ENCODE assay signal across 12 cellular contexts in the genomic region with DNA sequence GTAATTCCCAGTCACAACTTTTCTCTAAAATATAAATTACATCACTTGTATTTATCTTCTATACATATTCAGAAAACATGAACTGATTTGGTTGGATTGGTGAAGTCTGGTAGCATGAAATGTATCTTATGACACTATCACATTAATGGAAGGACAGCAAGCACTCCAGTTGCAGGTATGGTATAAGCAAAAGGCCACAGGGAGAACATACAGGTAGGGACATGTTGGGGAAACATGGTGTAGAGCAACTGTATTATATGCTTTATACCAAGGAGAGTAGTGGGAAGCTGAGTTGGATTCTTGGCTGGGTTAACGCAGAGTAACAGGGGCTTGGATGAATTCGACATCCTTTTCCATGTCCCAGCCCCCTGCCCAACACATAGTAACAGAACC. TPM values are rescaled to one million over a fixed set of nuclear protein-coding genes. Genes with fewer than 3 reads are reported as not detected.
DNase-seq lines count a peak whose midpoint lies in the region; ATAC-seq and TF ChIP-seq lines count a peak whose summit lies in the region.
"Had no signal": no experiment of that assay in that cellular context is flagged by ENCODE, and none has a peak within 500 bp of the region (broad histone marks: within the 10 kb centered on the region; RNA-seq: fewer than 3 reads in every experiment).

No MANE protein-coding gene starts in this region.

- DNase-seq in activated T-cell treated with anti-CD3 and anti-CD28 coated beads, Interleukin-2, amount 50 U/mL, for 24 hours, result no peak
- DNase-seq in activated T-cell treated with anti-CD3 and anti-CD28 coated beads for 4 hours (no peak), immature natural killer cell (no peak), NCI-H2107 treated with DMSO at 0.1 percent for 48 hours (lab: John Stamatoyannopoulos, UW; ENCODE audit: unreplicated experiment) (no peak), tibial artery (no peak)
- no peak for DNase-seq in activated CD8-positive, alpha-beta T cell treated with anti-CD3 and anti-CD28 coated beads for 36 hours
- DNase-seq: brain microvascular endothelial cell, DMS79 had no signal

- H3K4me3 Mint-ChIP-seq in activated T-cell treated with anti-CD3 and anti-CD28 coated beads, Interleukin-2, amount 50 U/mL, for 24 hours, result no peak overlapping the region
- H3K4me3 Mint-ChIP-seq in activated CD8-positive, alpha-beta T cell treated with anti-CD3 and anti-CD28 coated beads for 36 hours, result no peak overlapping the region
- peak overlapping the region in 4 of 5 donors; percentile 63 to 78 (median 68) for H3K4me3 Mint-ChIP-seq in immature natural killer cell
- no peak overlapping the region for H3K4me3 Mint-ChIP-seq in stimulated activated memory B cell treated with anti-CD40 and anti-IgM and Interleukin-4, amounts not matched to agents 10 μg/mL and 1 μg/mL and 100 μg/mL, for 72 hours

- H3K9me3 ChIP-seq in tibial artery, result no peaks in the 10 kb centered on the region

- no peak for ATAC-seq in activated CD8-positive, alpha-beta T cell treated with anti-CD3 and anti-CD28 coated beads for 36 hours
- ATAC-seq in stimulated activated memory B cell treated with anti-CD40 and anti-IgM and Interleukin-4, amounts not matched to agents 10 μg/mL and 1 μg/mL and 100 μg/mL, for 72 hours, result no peak
- ATAC-seq in HG02884 (IDR thresholded peaks at IDR 0.05; ENCODE audit: unreplicated experiment), result no peak
- ATAC-seq: GM12878, sciatic nerve had no signal

- peak overlapping the region in 1 of 2 donors; percentile 89 for H3K27ac ChIP-seq in tibial artery

- CTCF ChIA-PET in activated CD8-positive, alpha-beta T cell treated with anti-CD3 and anti-CD28 coated beads for 36 hours (lab: Charles Lee), result interaction anchor here (1.1 to 3.1 kb wide), 6 partner anchors 9 to 33 kb away, joined by 3 to 28 read pairs (median 6); partner anchors contain the start of gene LSM2

- H3K36me3 ChIP-seq in tibial artery, result peaks cover 0 to 32% (median 3%) of the 10 kb centered on the region in 3 donors

- POLR2A ChIA-PET in activated CD8-positive, alpha-beta T cell treated with anti-CD3 and anti-CD28 coated beads for 36 hours (lab: Charles Lee), result interaction anchor here (1.5 to 3.7 kb wide), 3 partner anchors 39 to 132 kb away, joined by 7 to 24 read pairs (median 12); partner anchors contain the start of genes CLIC1, CSNK2B, GPANK1 and MSH5

- H3K27me3 ChIP-seq in tibial artery, result no peaks in the 10 kb centered on the region
- H3K27me3 ChIP-seq: brain microvascular endothelial cell had no signal

- peaks cover 73% of the 10 kb centered on the region for H3K36me3 Mint-ChIP-seq in activated T-cell treated with anti-CD3 and anti-CD28 coated beads, Interleukin-2, amount 50 U/mL, for 24 hours (ENCODE audit: low read depth)
- peaks cover 38% of the 10 kb centered on the region for H3K36me3 Mint-ChIP-seq in activated CD8-positive, alpha-beta T cell treated with anti-CD3 and anti-CD28 coated beads for 36 hours (ENCODE audit: low read depth)
- H3K36me3 Mint-ChIP-seq in immature natural killer cell, result peaks cover 0 to 4% (median 1%) of the 10 kb centered on the region in 3 donors
- H3K36me3 Mint-ChIP-seq in stimulated activated memory B cell treated with anti-CD40 and anti-IgM and Interleukin-4, amounts not matched to agents 10 μg/mL and 1 μg/mL and 100 μg/mL, for 72 hours, result peaks cover 9% of the 10 kb centered on the region

- H3K4me1 ChIP-seq in tibial artery, result peaks cover 4 to 39% (median 23%) of the 10 kb centered on the region in 4 donors

- no peaks in the 10 kb centered on the region for H3K27me3 Mint-ChIP-seq in activated T-cell treated with anti-CD3 and anti-CD28 coated beads, Interleukin-2, amount 50 U/mL, for 24 hours
- H3K27me3 Mint-ChIP-seq in activated CD8-positive, alpha-beta T cell treated with anti-CD3 and anti-CD28 coated beads for 36 hours, result no peaks in the 10 kb centered on the region
- H3K27me3 Mint-ChIP-seq in immature natural killer cell (ENCODE audit: low read depth in 3 of 3), result peaks cover 0 to 3% (median 2%) of the 10 kb centered on the region in 3 donors
- no peaks in the 10 kb centered on the region for H3K27me3 Mint-ChIP-seq in stimulated activated memory B cell treated with anti-CD40 and anti-IgM and Interleukin-4, amounts not matched to agents 10 μg/mL and 1 μg/mL and 100 μg/mL, for 72 hours

- H3K4me1 Mint-ChIP-seq in activated T-cell treated with anti-CD3 and anti-CD28 coated beads, Interleukin-2, amount 50 U/mL, for 24 hours (ENCODE audit: low read depth), result peaks cover 47% of the 10 kb centered on the region
- peaks cover 38% of the 10 kb centered on the region for H3K4me1 Mint-ChIP-seq in activated CD8-positive, alpha-beta T cell treated with anti-CD3 and anti-CD28 coated beads for 36 hours (ENCODE audit: low read depth)
- peaks cover 33 to 34% of the 10 kb centered on the region in 2 donors for H3K4me1 Mint-ChIP-seq in immature natural killer cell
- H3K4me1 Mint-ChIP-seq in stimulated activated memory B cell treated with anti-CD40 and anti-IgM and Interleukin-4, amounts not matched to agents 10 μg/mL and 1 μg/mL and 100 μg/mL, for 72 hours, result peaks cover 42% of the 10 kb centered on the region

- intact Hi-C loops in activated CD8-positive, alpha-beta T cell treated with anti-CD3 and anti-CD28 coated beads for 36 hours (cut with micrococcal nuclease), result no loop called here
- intact Hi-C loops in tibial artery (cut with DNase I; ENCODE audit: low total_unique reads), result no loop called here

- H3K9me3 Mint-ChIP-seq in activated T-cell treated with anti-CD3 and anti-CD28 coated beads, Interleukin-2, amount 50 U/mL, for 24 hours, result no peaks in the 10 kb centered on the region
- no peaks in the 10 kb centered on the region for H3K9me3 Mint-ChIP-seq in activated CD8-positive, alpha-beta T cell treated with anti-CD3 and anti-CD28 coated beads for 36 hours
- no peaks in the 10 kb centered on the region for H3K9me3 Mint-ChIP-seq in immature natural killer cell
- H3K9me3 Mint-ChIP-seq in stimulated activated memory B cell treated with anti-CD40 and anti-IgM and Interleukin-4, amounts not matched to agents 10 μg/mL and 1 μg/mL and 100 μg/mL, for 72 hours, result no peaks in the 10 kb centered on the region

- no peak overlapping the region for H3K4me3 ChIP-seq in tibial artery

- peak overlapping the region; percentile 92 for H3K27ac Mint-ChIP-seq in activated T-cell treated with anti-CD3 and anti-CD28 coated beads, Interleukin-2, amount 50 U/mL, for 24 hours
- peak overlapping the region; percentile 81 for H3K27ac Mint-ChIP-seq in activated CD8-positive, alpha-beta T cell treated with anti-CD3 and anti-CD28 coated beads for 36 hours
- peak overlapping the region; percentile 80 to 95 (median 89) for H3K27ac Mint-ChIP-seq in immature natural killer cell
- peak overlapping the region; percentile 96 for H3K27ac Mint-ChIP-seq in stimulated activated memory B cell treated with anti-CD40 and anti-IgM and Interleukin-4, amounts not matched to agents 10 μg/mL and 1 μg/mL and 100 μg/mL, for 72 hours

- no peak for TF ChIP-seq CTCF in activated CD8-positive, alpha-beta T cell treated with anti-CD3 and anti-CD28 coated beads for 36 hours (IDR thresholded peaks at IDR 0.05)
- TF ChIP-seq CTCF in tibial artery (IDR thresholded peaks at IDR 0.05), result no peak

RNA-seq across cellular contexts. Expression of gene VARS1, which starts 1.4 kb away (rescaled TPM):
- total RNA-seq in activated CD8-positive, alpha-beta T cell treated with anti-CD3 and anti-CD28 coated beads for 36 hours, result 100 to 1,000 TPM; 150 to 153 TPM
- polyA plus RNA-seq in immature natural killer cell, result 10 to 100 TPM; 26.5 to 44.6 (median 28.8) TPM

RNA-seq across cellular contexts. Expression of gene LSM2, which starts 9.8 kb away (rescaled TPM):
- total RNA-seq in activated CD8-positive, alpha-beta T cell treated with anti-CD3 and anti-CD28 coated beads for 36 hours, result 100 to 1,000 TPM; 117 to 120 TPM
- 10 to 100 TPM; 77.7 to 97.1 (median 94.6) TPM for polyA plus RNA-seq in immature natural killer cell

RNA-seq across cellular contexts. Expression of gene HSPA1L, which starts 18.1 kb away (rescaled TPM):
- 1 to 10 TPM; 1.7 to 2.0 TPM for total RNA-seq in activated CD8-positive, alpha-beta T cell treated with anti-CD3 and anti-CD28 coated beads for 36 hours
- 1 to 10 TPM in 2 of 3 donors, under 1 TPM in 1; 0.70 to 3.8 (median 2.4) TPM for polyA plus RNA-seq in immature natural killer cell

RNA-seq across cellular contexts. Expression of gene HSPA1A, which starts 18.4 kb away (rescaled TPM):
- 10 to 100 TPM; 36.6 to 37.8 TPM for total RNA-seq in activated CD8-positive, alpha-beta T cell treated with anti-CD3 and anti-CD28 coated beads for 36 hours
- 10 to 100 TPM in 2 of 3 donors, 1 to 10 TPM in 1; 9.7 to 81.3 (median 22.5) TPM for polyA plus RNA-seq in immature natural killer cell

RNA-seq across cellular contexts. Expression of gene VWA7, which starts 19.9 kb away (rescaled TPM):
- 1 to 10 TPM; 1.6 TPM for total RNA-seq in activated CD8-positive, alpha-beta T cell treated with anti-CD3 and anti-CD28 coated beads for 36 hours
- polyA plus RNA-seq in immature natural killer cell, result 1 to 10 TPM in 1 of 3 donors, under 1 TPM in 2; 0.21 to 1.8 (median 0.93) TPM

Comparison
In these comparisons a context has a peak if more than half of its experiments do, and no peak if none do; other contexts are left out.
1. H3K4me3 Mint-ChIP-seq: peak in immature natural killer cell (4 of 5); none in activated T-cell treated with anti-CD3 and anti-CD28 coated beads, Interleukin-2, amount 50 U/mL, for 24 hours (single experiment), activated CD8-positive, alpha-beta T cell treated with anti-CD3 and anti-CD28 coated beads for 36 hours (single experiment) and stimulated activated memory B cell treated with anti-CD40 and anti-IgM and Interleukin-4, amounts not matched to agents 10 μg/mL and 1 μg/mL and 100 μg/mL, for 72 hours (single experiment).
2. Peak in every context shown above with its lines, with median percentiles within 50 percentile points of each other: H3K27ac Mint-ChIP-seq.